Comparison of ENCODE assay signal across 1 cellular context in the genomic region with DNA sequence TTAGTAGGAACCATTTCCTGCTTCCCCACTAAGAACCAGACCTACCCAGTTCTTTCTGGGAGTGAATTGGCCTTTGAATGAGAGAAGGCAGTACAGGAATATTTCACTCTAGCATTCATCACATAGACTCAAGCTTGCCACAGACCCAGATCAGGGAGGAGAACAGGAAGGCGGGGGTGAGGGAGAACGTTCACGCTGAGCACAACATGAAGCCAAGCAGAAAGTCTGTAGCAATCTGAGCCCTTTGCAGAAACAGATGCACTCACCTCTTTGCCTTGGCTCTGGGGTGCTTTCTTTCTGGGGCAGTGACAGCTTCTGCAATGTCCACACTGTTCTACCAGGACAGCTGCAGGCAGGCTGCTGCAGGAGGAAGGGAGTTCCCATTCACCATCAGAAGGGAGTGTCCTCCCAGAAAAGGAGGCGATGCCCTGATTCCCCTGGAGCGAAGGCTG.
TF ChIP-seq lines count a peak whose summit lies in the region.

No MANE protein-coding gene starts in this region.

TF ChIP-seq in SK-N-SH, 30 proteins besides CTCF, POLR2A, EP300 and RAD21 (continued from another document):
- TF ChIP-seq, protein P1, sequence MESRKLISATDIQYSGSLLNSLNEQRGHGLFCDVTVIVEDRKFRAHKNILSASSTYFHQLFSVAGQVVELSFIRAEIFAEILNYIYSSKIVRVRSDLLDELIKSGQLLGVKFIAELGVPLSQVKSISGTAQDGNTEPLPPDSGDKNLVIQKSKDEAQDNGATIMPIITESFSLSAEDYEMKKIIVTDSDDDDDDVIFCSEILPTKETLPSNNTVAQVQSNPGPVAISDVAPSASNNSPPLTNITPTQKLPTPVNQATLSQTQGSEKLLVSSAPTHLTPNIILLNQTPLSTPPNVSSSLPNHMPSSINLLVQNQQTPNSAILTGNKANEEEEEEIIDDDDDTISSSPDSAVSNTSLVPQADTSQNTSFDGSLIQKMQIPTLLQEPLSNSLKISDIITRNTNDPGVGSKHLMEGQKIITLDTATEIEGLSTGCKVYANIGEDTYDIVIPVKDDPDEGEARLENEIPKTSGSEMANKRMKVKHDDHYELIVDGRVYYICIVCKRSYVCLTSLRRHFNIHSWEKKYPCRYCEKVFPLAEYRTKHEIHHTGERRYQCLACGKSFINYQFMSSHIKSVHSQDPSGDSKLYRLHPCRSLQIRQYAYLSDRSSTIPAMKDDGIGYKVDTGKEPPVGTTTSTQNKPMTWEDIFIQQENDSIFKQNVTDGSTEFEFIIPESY (IDR thresholded peaks at IDR 0.05; ENCODE audit: borderline replicate concordance, low read depth), result no peak
- TF ChIP-seq, protein P2, sequence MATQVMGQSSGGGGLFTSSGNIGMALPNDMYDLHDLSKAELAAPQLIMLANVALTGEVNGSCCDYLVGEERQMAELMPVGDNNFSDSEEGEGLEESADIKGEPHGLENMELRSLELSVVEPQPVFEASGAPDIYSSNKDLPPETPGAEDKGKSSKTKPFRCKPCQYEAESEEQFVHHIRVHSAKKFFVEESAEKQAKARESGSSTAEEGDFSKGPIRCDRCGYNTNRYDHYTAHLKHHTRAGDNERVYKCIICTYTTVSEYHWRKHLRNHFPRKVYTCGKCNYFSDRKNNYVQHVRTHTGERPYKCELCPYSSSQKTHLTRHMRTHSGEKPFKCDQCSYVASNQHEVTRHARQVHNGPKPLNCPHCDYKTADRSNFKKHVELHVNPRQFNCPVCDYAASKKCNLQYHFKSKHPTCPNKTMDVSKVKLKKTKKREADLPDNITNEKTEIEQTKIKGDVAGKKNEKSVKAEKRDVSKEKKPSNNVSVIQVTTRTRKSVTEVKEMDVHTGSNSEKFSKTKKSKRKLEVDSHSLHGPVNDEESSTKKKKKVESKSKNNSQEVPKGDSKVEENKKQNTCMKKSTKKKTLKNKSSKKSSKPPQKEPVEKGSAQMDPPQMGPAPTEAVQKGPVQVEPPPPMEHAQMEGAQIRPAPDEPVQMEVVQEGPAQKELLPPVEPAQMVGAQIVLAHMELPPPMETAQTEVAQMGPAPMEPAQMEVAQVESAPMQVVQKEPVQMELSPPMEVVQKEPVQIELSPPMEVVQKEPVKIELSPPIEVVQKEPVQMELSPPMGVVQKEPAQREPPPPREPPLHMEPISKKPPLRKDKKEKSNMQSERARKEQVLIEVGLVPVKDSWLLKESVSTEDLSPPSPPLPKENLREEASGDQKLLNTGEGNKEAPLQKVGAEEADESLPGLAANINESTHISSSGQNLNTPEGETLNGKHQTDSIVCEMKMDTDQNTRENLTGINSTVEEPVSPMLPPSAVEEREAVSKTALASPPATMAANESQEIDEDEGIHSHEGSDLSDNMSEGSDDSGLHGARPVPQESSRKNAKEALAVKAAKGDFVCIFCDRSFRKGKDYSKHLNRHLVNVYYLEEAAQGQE (IDR thresholded peaks at IDR 0.05; ENCODE audit: low read depth, low read length), result no peak
TF ChIP-seq in SK-N-SH: peak in this region for 0.
